Comparison of ENCODE assay signal across 2 cellular contexts in the genomic region with DNA sequence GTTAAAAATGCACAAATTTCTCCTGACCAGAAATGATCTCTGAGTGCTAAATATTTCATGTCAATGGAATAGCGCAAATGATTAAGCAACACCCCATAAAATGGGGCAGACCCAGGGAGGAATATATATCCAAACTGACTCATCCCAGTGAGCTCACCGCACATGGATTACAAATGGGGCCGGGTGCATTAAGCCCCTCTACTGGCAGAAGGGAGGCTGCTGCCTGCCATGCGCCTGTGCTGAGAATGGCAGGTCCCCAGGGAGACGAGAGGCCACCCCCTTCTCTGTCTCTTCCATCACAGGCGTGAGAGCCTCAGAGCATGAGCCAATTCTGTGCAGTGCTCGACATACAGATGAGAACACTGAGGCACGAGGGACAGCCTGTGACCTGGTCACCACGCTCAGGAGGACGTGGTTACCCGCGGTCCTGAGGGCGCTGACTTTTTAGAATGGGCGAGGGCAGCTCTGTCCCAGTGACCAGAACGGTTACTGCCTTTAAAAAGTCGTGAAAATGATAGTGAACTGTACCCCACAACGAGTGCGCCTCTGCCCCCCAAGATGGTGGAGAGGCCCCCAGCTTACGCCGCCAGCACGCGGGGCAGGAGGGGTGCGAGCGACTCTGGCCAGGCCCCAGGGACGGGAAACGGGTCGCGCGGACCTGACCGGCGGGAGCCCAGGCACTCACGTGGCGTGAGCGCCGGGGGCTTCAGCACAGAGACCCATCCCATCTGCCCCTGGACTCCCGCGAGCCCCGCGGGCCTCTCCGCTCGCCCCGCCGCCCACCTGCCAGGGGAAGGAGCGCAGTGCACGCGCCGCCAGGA.
A peak's percentile ranks its signal among the peaks of the same experiment; 100 is the strongest.
TF ChIP-seq lines count a peak whose summit lies in the region.
"Not testable (repeated sequence)": the region's sequence is repeated elsewhere in the genome, so short reads cannot be mapped to it uniquely, and the experiment has no call there.

No MANE protein-coding gene starts in this region.

TF ChIP-seq in HCT116, 20 proteins besides CTCF, POLR2A, EP300 and RAD21:
- TF ChIP-seq, protein P1, sequence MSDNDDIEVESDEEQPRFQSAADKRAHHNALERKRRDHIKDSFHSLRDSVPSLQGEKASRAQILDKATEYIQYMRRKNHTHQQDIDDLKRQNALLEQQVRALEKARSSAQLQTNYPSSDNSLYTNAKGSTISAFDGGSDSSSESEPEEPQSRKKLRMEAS (IDR thresholded peaks at IDR 0.05): peak; percentile 74
- TF ChIP-seq SIN3A (IDR thresholded peaks at IDR 0.05; ENCODE audit: low read depth): peak; percentile 38; the same call in 1 of the 2 replicates
TF ChIP-seq in HCT116: peak in this region for 2; not testable (repeated sequence) for 18.

TF ChIP-seq in K562, 482 proteins besides CTCF, POLR2A, EP300 and RAD21:
- TF ChIP-seq PCBP1 (IDR thresholded peaks at IDR 0.05; ENCODE audit: low read depth, low read length, poor library complexity, severe bottlenecking) (peak; percentile 6), RBFOX2 (IDR thresholded peaks at IDR 0.05; ENCODE audit: low read depth, low read length) (peak; percentile 81), POLR2G (IDR thresholded peaks at IDR 0.05; ENCODE audit: low read depth, low read length) (peak; percentile 87), L3MBTL2 (IDR thresholded peaks at IDR 0.05) (0 out of 2 replicates have a peak, but pooled peaks have one; percentile 12), CEBPB (tag; IDR thresholded peaks at IDR 0.05) (peak; percentile 75), RBM22 (IDR thresholded peaks at IDR 0.05; ENCODE audit: low read depth, low read length, poor library complexity, severe bottlenecking) (peak; percentile 44), PHF8 (IDR thresholded peaks at IDR 0.05; ENCODE audit: borderline replicate concordance, low read length) (peak; percentile 68; the same call in 1 of the 2 replicates), CXXC5 (CRISPR knock-in tag; IDR thresholded peaks at IDR 0.05) (0 out of 2 replicates have a peak, but pooled peaks have one; percentile 10), CEBPG (CRISPR knock-in tag; IDR thresholded peaks at IDR 0.05) (0 out of 2 replicates have a peak, but pooled peaks have one; percentile 18), CEBPG (tag; conservative IDR thresholded peaks at IDR 0.05 in 1 of 2, IDR thresholded peaks at IDR 0.05 in 1 of 2) (peak; percentile 36 to 64; a peak in 3 of 4 replicates), KDM5B (IDR thresholded peaks at IDR 0.05; ENCODE audit: insufficient replicate concordance, low read depth, low read length) (peak; percentile 52), ZBTB7A (IDR thresholded peaks at IDR 0.05; ENCODE audit: borderline replicate concordance, control insufficient read depth, low read depth, low read length) (0 out of 2 replicates have a peak, but pooled peaks have one; percentile 21), FOXM1 (CRISPR knock-in tag; IDR thresholded peaks at IDR 0.05; ENCODE audit: low read depth) (0 out of 2 replicates have a peak, but pooled peaks have one; percentile 23), POLR2AphosphoS5 (IDR thresholded peaks at IDR 0.05; ENCODE audit: control insufficient read depth, insufficient read depth, low read depth, low read length) (peak; percentile 63; the same call in 1 of the 2 replicates), NONO (IDR thresholded peaks at IDR 0.05; ENCODE audit: low read depth in 2 of 2, low read length in 1 of 2) (peak in 1 of 2 experiments; percentile 41; a peak in 1 of 4 replicates), ZFX (CRISPR knock-in tag; IDR thresholded peaks at IDR 0.05) (peak; percentile 53), YY1 (IDR thresholded peaks at IDR 0.05; ENCODE audit: borderline replicate concordance in 1 of 3, control insufficient read depth in 1 of 3, extremely low read depth in 1 of 3, insufficient read depth in 3 of 3, insufficient read length in 1 of 3, insufficient replicate concordance in 2 of 3, low read depth in 1 of 3, low read length in 2 of 3) (peak in 1 of 3 experiments; percentile 21), NRF1 (conservative IDR thresholded peaks at IDR 0.05 in 1 of 2, IDR thresholded peaks at IDR 0.05 in 1 of 2) (peak; percentile 66 to 73), MYC (IDR thresholded peaks at IDR 0.05; ENCODE audit: low read depth, low read length) (peak; percentile 53), EP400 (IDR thresholded peaks at IDR 0.05) (peak; percentile 36; the same call in 1 of the 2 replicates), SAP30 (IDR thresholded peaks at IDR 0.05; ENCODE audit: borderline replicate concordance, insufficient read depth, low read depth, low read length, poor library complexity, severe bottlenecking) (peak; percentile 63)
- TF ChIP-seq, protein P2, sequence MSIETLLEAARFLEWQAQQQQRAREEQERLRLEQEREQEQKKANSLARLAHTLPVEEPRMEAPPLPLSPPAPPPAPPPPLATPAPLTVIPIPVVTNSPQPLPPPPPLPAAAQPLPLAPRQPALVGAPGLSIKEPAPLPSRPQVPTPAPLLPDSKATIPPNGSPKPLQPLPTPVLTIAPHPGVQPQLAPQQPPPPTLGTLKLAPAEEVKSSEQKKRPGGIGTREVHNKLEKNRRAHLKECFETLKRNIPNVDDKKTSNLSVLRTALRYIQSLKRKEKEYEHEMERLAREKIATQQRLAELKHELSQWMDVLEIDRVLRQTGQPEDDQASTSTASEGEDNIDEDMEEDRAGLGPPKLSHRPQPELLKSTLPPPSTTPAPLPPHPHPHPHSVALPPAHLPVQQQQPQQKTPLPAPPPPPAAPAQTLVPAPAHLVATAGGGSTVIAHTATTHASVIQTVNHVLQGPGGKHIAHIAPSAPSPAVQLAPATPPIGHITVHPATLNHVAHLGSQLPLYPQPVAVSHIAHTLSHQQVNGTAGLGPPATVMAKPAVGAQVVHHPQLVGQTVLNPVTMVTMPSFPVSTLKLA (conservative IDR thresholded peaks at IDR 0.05): peak in 1 of 2 experiments; percentile 47; a peak in 1 of 4 replicates
- TF ChIP-seq, protein P1 (CRISPR knock-in tag; IDR thresholded peaks at IDR 0.05): peak; percentile 58
- not testable (repeated sequence) for TF ChIP-seq FOXM1 (IDR thresholded peaks at IDR 0.05; ENCODE audit: low read depth); MYC (CRISPR knock-in tag; IDR thresholded peaks at IDR 0.05; ENCODE audit: borderline replicate concordance, low read depth)
- TF ChIP-seq, protein P3, sequence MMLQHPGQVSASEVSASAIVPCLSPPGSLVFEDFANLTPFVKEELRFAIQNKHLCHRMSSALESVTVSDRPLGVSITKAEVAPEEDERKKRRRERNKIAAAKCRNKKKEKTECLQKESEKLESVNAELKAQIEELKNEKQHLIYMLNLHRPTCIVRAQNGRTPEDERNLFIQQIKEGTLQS (IDR thresholded peaks at IDR 0.05): peak; percentile 75
- TF ChIP-seq, protein P3 (CRISPR knock-in tag; conservative IDR thresholded peaks at IDR 0.05): not testable (repeated sequence)
- TF ChIP-seq, protein P4, sequence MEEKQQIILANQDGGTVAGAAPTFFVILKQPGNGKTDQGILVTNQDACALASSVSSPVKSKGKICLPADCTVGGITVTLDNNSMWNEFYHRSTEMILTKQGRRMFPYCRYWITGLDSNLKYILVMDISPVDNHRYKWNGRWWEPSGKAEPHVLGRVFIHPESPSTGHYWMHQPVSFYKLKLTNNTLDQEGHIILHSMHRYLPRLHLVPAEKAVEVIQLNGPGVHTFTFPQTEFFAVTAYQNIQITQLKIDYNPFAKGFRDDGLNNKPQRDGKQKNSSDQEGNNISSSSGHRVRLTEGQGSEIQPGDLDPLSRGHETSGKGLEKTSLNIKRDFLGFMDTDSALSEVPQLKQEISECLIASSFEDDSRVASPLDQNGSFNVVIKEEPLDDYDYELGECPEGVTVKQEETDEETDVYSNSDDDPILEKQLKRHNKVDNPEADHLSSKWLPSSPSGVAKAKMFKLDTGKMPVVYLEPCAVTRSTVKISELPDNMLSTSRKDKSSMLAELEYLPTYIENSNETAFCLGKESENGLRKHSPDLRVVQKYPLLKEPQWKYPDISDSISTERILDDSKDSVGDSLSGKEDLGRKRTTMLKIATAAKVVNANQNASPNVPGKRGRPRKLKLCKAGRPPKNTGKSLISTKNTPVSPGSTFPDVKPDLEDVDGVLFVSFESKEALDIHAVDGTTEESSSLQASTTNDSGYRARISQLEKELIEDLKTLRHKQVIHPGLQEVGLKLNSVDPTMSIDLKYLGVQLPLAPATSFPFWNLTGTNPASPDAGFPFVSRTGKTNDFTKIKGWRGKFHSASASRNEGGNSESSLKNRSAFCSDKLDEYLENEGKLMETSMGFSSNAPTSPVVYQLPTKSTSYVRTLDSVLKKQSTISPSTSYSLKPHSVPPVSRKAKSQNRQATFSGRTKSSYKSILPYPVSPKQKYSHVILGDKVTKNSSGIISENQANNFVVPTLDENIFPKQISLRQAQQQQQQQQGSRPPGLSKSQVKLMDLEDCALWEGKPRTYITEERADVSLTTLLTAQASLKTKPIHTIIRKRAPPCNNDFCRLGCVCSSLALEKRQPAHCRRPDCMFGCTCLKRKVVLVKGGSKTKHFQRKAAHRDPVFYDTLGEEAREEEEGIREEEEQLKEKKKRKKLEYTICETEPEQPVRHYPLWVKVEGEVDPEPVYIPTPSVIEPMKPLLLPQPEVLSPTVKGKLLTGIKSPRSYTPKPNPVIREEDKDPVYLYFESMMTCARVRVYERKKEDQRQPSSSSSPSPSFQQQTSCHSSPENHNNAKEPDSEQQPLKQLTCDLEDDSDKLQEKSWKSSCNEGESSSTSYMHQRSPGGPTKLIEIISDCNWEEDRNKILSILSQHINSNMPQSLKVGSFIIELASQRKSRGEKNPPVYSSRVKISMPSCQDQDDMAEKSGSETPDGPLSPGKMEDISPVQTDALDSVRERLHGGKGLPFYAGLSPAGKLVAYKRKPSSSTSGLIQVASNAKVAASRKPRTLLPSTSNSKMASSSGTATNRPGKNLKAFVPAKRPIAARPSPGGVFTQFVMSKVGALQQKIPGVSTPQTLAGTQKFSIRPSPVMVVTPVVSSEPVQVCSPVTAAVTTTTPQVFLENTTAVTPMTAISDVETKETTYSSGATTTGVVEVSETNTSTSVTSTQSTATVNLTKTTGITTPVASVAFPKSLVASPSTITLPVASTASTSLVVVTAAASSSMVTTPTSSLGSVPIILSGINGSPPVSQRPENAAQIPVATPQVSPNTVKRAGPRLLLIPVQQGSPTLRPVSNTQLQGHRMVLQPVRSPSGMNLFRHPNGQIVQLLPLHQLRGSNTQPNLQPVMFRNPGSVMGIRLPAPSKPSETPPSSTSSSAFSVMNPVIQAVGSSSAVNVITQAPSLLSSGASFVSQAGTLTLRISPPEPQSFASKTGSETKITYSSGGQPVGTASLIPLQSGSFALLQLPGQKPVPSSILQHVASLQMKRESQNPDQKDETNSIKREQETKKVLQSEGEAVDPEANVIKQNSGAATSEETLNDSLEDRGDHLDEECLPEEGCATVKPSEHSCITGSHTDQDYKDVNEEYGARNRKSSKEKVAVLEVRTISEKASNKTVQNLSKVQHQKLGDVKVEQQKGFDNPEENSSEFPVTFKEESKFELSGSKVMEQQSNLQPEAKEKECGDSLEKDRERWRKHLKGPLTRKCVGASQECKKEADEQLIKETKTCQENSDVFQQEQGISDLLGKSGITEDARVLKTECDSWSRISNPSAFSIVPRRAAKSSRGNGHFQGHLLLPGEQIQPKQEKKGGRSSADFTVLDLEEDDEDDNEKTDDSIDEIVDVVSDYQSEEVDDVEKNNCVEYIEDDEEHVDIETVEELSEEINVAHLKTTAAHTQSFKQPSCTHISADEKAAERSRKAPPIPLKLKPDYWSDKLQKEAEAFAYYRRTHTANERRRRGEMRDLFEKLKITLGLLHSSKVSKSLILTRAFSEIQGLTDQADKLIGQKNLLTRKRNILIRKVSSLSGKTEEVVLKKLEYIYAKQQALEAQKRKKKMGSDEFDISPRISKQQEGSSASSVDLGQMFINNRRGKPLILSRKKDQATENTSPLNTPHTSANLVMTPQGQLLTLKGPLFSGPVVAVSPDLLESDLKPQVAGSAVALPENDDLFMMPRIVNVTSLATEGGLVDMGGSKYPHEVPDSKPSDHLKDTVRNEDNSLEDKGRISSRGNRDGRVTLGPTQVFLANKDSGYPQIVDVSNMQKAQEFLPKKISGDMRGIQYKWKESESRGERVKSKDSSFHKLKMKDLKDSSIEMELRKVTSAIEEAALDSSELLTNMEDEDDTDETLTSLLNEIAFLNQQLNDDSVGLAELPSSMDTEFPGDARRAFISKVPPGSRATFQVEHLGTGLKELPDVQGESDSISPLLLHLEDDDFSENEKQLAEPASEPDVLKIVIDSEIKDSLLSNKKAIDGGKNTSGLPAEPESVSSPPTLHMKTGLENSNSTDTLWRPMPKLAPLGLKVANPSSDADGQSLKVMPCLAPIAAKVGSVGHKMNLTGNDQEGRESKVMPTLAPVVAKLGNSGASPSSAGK (IDR thresholded peaks at IDR 0.05): peak; percentile 49; the same call in 1 of the 2 replicates
- TF ChIP-seq, protein P5, sequence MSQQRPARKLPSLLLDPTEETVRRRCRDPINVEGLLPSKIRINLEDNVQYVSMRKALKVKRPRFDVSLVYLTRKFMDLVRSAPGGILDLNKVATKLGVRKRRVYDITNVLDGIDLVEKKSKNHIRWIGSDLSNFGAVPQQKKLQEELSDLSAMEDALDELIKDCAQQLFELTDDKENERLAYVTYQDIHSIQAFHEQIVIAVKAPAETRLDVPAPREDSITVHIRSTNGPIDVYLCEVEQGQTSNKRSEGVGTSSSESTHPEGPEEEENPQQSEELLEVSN (IDR thresholded peaks at IDR 0.05; ENCODE audit: borderline replicate concordance in 1 of 2, extremely low read depth in 1 of 2, insufficient read depth in 1 of 2, insufficient read length in 1 of 2, low read depth in 1 of 2, low read length in 1 of 2, poor library complexity in 1 of 2, severe bottlenecking in 1 of 2): peak in 1 of 2 experiments; percentile 52
- TF ChIP-seq, protein P6, sequence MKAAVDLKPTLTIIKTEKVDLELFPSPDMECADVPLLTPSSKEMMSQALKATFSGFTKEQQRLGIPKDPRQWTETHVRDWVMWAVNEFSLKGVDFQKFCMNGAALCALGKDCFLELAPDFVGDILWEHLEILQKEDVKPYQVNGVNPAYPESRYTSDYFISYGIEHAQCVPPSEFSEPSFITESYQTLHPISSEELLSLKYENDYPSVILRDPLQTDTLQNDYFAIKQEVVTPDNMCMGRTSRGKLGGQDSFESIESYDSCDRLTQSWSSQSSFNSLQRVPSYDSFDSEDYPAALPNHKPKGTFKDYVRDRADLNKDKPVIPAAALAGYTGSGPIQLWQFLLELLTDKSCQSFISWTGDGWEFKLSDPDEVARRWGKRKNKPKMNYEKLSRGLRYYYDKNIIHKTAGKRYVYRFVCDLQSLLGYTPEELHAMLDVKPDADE (conservative IDR thresholded peaks at IDR 0.05; ENCODE audit: control insufficient read depth, low read depth, low read length): 0 out of 2 replicates have a peak, but pooled peaks have one; percentile 64
TF ChIP-seq in K562: peak in this region for 26; not testable (repeated sequence) for 456.
